Comparison of ENCODE assay signal across 11 cellular contexts in the genomic region with DNA sequence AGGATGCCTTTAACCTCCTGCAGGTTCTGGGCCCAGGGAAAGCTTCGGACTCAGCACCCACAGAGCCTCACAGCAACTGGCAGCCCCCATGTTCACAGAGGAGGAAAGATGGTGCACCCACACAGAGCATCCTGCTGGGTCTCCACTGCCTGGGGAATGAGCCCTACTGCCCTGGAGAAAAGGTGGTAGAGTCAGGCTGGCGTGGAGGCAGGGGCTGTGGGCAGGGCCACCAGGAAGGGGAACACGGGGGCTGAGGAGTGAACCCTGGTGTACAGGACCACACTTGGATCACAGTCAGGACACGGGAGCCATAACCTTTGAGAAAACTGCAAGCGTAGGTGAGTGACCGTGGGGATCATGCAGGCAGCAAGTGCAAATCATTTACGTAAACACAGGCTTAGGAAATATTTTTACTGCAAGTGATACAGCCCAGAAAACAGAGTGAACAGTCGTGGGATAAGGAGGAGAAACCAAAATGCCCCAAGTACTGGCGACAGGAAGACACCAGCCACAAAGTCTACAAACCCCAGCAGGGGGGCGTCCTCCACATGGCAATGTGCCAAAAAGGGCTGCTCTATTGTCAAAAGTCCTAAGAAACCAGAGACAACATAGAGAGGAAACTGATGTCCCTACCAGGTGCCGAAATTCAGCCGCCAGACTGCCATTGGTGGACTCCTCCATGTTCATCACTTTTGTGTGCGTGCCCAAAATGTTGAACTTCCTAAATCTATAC.
DNase-seq lines count a peak whose midpoint lies in the region; ATAC-seq lines count a peak whose summit lies in the region.
"Had no signal": no experiment of that assay in that cellular context is flagged by ENCODE, and none has a peak within 500 bp of the region (broad histone marks: within the 10 kb centered on the region; RNA-seq: fewer than 3 reads in every experiment).

No MANE protein-coding gene starts in this region.

- peak overlapping the region; percentile 51 for H3K27ac Mint-ChIP-seq in activated naive CD4-positive, alpha-beta T cell treated with anti-CD3 and anti-CD28 coated beads, Interleukin-2, amount 50 U/mL, for 24 hours
- peak overlapping the region; percentile 80 for H3K27ac Mint-ChIP-seq in activated naive CD8-positive, alpha-beta T cell
- peak overlapping the region; percentile 78 to 89 for H3K27ac Mint-ChIP-seq in stimulated activated naive CD8-positive, alpha-beta T cell treated with anti-CD3 and anti-CD28 coated beads, Interleukin-15, amount 100 ng/mL, for 72 hours

- ATAC-seq in stimulated activated naive CD8-positive, alpha-beta T cell treated with anti-CD3 and anti-CD28 coated beads, Interleukin-15, amount 100 ng/mL, for 72 hours: no peak
- ATAC-seq in HG03108 (IDR thresholded peaks at IDR 0.05; ENCODE audit: unreplicated experiment) (no peak), GM19023 (IDR thresholded peaks at IDR 0.05; ENCODE audit: unreplicated experiment) (no peak), GM21526 (IDR thresholded peaks at IDR 0.05; ENCODE audit: low FRiP score, unreplicated experiment) (no peak)

- H3K27me3 Mint-ChIP-seq in activated naive CD4-positive, alpha-beta T cell treated with anti-CD3 and anti-CD28 coated beads, Interleukin-2, amount 50 U/mL, for 24 hours: no peaks in the 10 kb centered on the region
- no peaks in the 10 kb centered on the region for H3K27me3 Mint-ChIP-seq in activated naive CD8-positive, alpha-beta T cell
- no peaks in the 10 kb centered on the region for H3K27me3 Mint-ChIP-seq in stimulated activated naive CD8-positive, alpha-beta T cell treated with anti-CD3 and anti-CD28 coated beads, Interleukin-15, amount 100 ng/mL, for 72 hours

- in situ Hi-C loops in KBM-7 (cut with MboI; ENCODE audit: low pct_unique_long_range_greater_than_20kb, low sequenced_read_pairs): no loop called here

- H3K4me1 Mint-ChIP-seq in activated naive CD4-positive, alpha-beta T cell treated with anti-CD3 and anti-CD28 coated beads, Interleukin-2, amount 50 U/mL, for 24 hours: peaks cover 65% of the 10 kb centered on the region
- peaks cover 69% of the 10 kb centered on the region for H3K4me1 Mint-ChIP-seq in activated naive CD8-positive, alpha-beta T cell (ENCODE audit: low read depth)
- H3K4me1 Mint-ChIP-seq in stimulated activated naive CD8-positive, alpha-beta T cell treated with anti-CD3 and anti-CD28 coated beads, Interleukin-15, amount 100 ng/mL, for 72 hours: peaks cover 72% of the 10 kb centered on the region

- no peak overlapping the region for H3K4me3 Mint-ChIP-seq in activated naive CD4-positive, alpha-beta T cell treated with anti-CD3 and anti-CD28 coated beads, Interleukin-2, amount 50 U/mL, for 24 hours
- no peak overlapping the region for H3K4me3 Mint-ChIP-seq in activated naive CD8-positive, alpha-beta T cell
- peak overlapping the region in 1 of 2 donors; percentile 2 for H3K4me3 Mint-ChIP-seq in stimulated activated naive CD8-positive, alpha-beta T cell treated with anti-CD3 and anti-CD28 coated beads, Interleukin-15, amount 100 ng/mL, for 72 hours

- H3K36me3 Mint-ChIP-seq in activated naive CD4-positive, alpha-beta T cell treated with anti-CD3 and anti-CD28 coated beads, Interleukin-2, amount 50 U/mL, for 24 hours: peaks cover 38% of the 10 kb centered on the region
- H3K36me3 Mint-ChIP-seq in activated naive CD8-positive, alpha-beta T cell: peaks cover 24% of the 10 kb centered on the region

- DNase-seq in activated naive CD4-positive, alpha-beta T cell treated with anti-CD3 and anti-CD28 coated beads, Interleukin-2, amount 50 U/mL, for 16 hours: no peak
- peak; percentile 83 for DNase-seq in KBM-7
- DNase-seq in stimulated activated naive CD8-positive, alpha-beta T cell treated with anti-CD3 and anti-CD28 coated beads, Interleukin-15, amount 100 ng/mL, for 72 hours: no peak
- DNase-seq: activated CD4-positive, alpha-beta T cell treated with anti-CD3 and anti-CD28 coated beads, Interleukin-2, amount 50 U/mL, for 1 hour; amniotic stem cell; SK-N-SH had no signal

- no peaks in the 10 kb centered on the region for H3K9me3 Mint-ChIP-seq in activated naive CD4-positive, alpha-beta T cell treated with anti-CD3 and anti-CD28 coated beads, Interleukin-2, amount 50 U/mL, for 24 hours
- H3K9me3 Mint-ChIP-seq in activated naive CD8-positive, alpha-beta T cell (ENCODE audit: low read depth): no peaks in the 10 kb centered on the region
- H3K9me3 Mint-ChIP-seq in stimulated activated naive CD8-positive, alpha-beta T cell treated with anti-CD3 and anti-CD28 coated beads, Interleukin-15, amount 100 ng/mL, for 72 hours: no peaks in the 10 kb centered on the region
